Comparison of ENCODE assay signal across 24 cellular contexts in the genomic region with DNA sequence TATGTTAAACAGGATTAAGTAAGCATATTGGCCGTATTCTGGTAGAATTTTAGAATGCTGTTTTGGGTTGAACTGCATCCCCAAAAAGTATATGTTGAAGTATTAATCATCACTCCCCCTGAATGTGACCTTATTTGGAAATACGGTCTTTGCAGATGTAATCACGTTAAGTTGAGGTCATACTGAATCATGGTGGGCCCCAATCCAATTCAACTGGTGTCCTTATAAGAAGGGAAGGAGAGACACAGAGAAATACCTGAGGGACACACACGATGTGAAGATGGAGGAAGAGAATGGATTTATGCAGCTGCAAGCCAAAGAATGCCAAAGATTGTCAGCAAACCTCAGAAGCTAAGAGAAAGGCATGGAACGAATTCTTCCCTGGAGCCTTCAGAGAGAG.
"Had no signal": no experiment of that assay in that cellular context is flagged by ENCODE, and none has a peak within 500 bp of the region (broad histone marks: within the 10 kb centered on the region; RNA-seq: fewer than 3 reads in every experiment).

No MANE protein-coding gene starts in this region.

- ATAC-seq: activated CD8-positive, alpha-beta memory T cell treated with anti-CD3 and anti-CD28 coated beads, Interleukin-2, amount 10 ng/mL, durations not matched to agents 7 days and 5 days; esophagus mucosa; left ventricle myocardium superior; stimulated activated naive CD8-positive, alpha-beta T cell treated with anti-CD3 and anti-CD28 coated beads, Interleukin-15, amount 100 ng/mL, for 72 hours had no signal

- H3K27me3 Mint-ChIP-seq: activated CD4-positive, alpha-beta memory T cell treated with anti-CD3 and anti-CD28 coated beads, Interleukin-2, amount 10 ng/mL, durations not matched to agents 7 days and 5 days; activated CD8-positive, alpha-beta memory T cell treated with anti-CD3 and anti-CD28 coated beads, Interleukin-2, amount 10 ng/mL, durations not matched to agents 7 days and 5 days; activated naive CD8-positive, alpha-beta T cell treated with anti-CD3 and anti-CD28 coated beads for 36 hours; naive B cell; stimulated activated naive CD8-positive, alpha-beta T cell treated with anti-CD3 and anti-CD28 coated beads, Interleukin-15, amount 100 ng/mL, for 72 hours had no signal

- H3K4me3 ChIP-seq: prostate gland, right atrium auricular region, suprapubic skin, transverse colon had no signal

- H3K27ac Mint-ChIP-seq: activated CD4-positive, alpha-beta memory T cell treated with anti-CD3 and anti-CD28 coated beads, Interleukin-2, amount 10 ng/mL, durations not matched to agents 7 days and 5 days; activated CD8-positive, alpha-beta memory T cell treated with anti-CD3 and anti-CD28 coated beads, Interleukin-2, amount 10 ng/mL, durations not matched to agents 7 days and 5 days; activated naive CD8-positive, alpha-beta T cell treated with anti-CD3 and anti-CD28 coated beads for 36 hours; brain; immature natural killer cell; stimulated activated naive CD8-positive, alpha-beta T cell treated with anti-CD3 and anti-CD28 coated beads, Interleukin-15, amount 100 ng/mL, for 72 hours; T-helper 2 cell treated with Interferon-gamma antibody and Interleukin-4, amounts not matched to agents 5 μg/mL and 100 μg/mL, for 36 hours had no signal

- H3K9me3 Mint-ChIP-seq: activated CD4-positive, alpha-beta memory T cell treated with anti-CD3 and anti-CD28 coated beads, Interleukin-2, amount 10 ng/mL, durations not matched to agents 7 days and 5 days; activated naive CD8-positive, alpha-beta T cell treated with anti-CD3 and anti-CD28 coated beads for 36 hours; brain; immature natural killer cell; naive B cell; neural crest cell; stimulated activated naive CD8-positive, alpha-beta T cell treated with anti-CD3 and anti-CD28 coated beads, Interleukin-15, amount 100 ng/mL, for 72 hours; T-helper 2 cell treated with Interferon-gamma antibody and Interleukin-4, amounts not matched to agents 5 μg/mL and 100 μg/mL, for 36 hours had no signal

- H3K36me3 Mint-ChIP-seq: brain had no signal

- H3K4me1 Mint-ChIP-seq: activated CD4-positive, alpha-beta memory T cell treated with anti-CD3 and anti-CD28 coated beads, Interleukin-2, amount 10 ng/mL, durations not matched to agents 7 days and 5 days; activated CD8-positive, alpha-beta memory T cell treated with anti-CD3 and anti-CD28 coated beads, Interleukin-2, amount 10 ng/mL, durations not matched to agents 7 days and 5 days; activated naive CD8-positive, alpha-beta T cell treated with anti-CD3 and anti-CD28 coated beads for 36 hours; immature natural killer cell; neural crest cell; stimulated activated naive CD8-positive, alpha-beta T cell treated with anti-CD3 and anti-CD28 coated beads, Interleukin-15, amount 100 ng/mL, for 72 hours had no signal

- H3K4me3 Mint-ChIP-seq: activated CD4-positive, alpha-beta memory T cell treated with anti-CD3 and anti-CD28 coated beads, Interleukin-2, amount 10 ng/mL, durations not matched to agents 7 days and 5 days; activated CD8-positive, alpha-beta memory T cell treated with anti-CD3 and anti-CD28 coated beads, Interleukin-2, amount 10 ng/mL, durations not matched to agents 7 days and 5 days; activated naive CD8-positive, alpha-beta T cell treated with anti-CD3 and anti-CD28 coated beads for 36 hours; brain; immature natural killer cell; naive B cell; neural crest cell; stimulated activated naive CD8-positive, alpha-beta T cell treated with anti-CD3 and anti-CD28 coated beads, Interleukin-15, amount 100 ng/mL, for 72 hours; T-helper 2 cell treated with Interferon-gamma antibody and Interleukin-4, amounts not matched to agents 5 μg/mL and 100 μg/mL, for 36 hours had no signal

- DNase-seq: activated CD4-positive, alpha-beta memory T cell treated with anti-CD3 and anti-CD28 coated beads, Interleukin-2, amount 10 ng/mL, durations not matched to agents 7 days and 5 days; activated CD4-positive, alpha-beta T cell treated with anti-CD3 and anti-CD28 coated beads for 48 hours; activated CD4-positive, CD25-positive, alpha-beta regulatory T cell; activated CD8-positive, alpha-beta memory T cell treated with anti-CD3 and anti-CD28 coated beads, Interleukin-2, amount 10 ng/mL, durations not matched to agents 7 days and 5 days; activated naive CD4-positive, alpha-beta T cell; activated naive CD8-positive, alpha-beta T cell treated with anti-CD3 and anti-CD28 coated beads for 36 hours; amniotic stem cell; cortex of kidney; effector CD4-positive, alpha-beta T cell; immature natural killer cell; left ventricle myocardium superior; naive B cell; small intestine; stimulated activated CD4-positive, alpha-beta T cell treated with anti-CD3 and anti-CD28 coated beads, Interleukin-15, amount 100 ng/mL, for 24 hours; stimulated activated CD4-positive, alpha-beta T cell treated with anti-CD3 and anti-CD28 coated beads, Interleukin-2, amount 100 ng/mL, for 48 hours; stimulated activated naive CD8-positive, alpha-beta T cell treated with anti-CD3 and anti-CD28 coated beads, Interleukin-15, amount 100 ng/mL, for 72 hours; transverse colon had no signal
